ENCODE assay signal across 16 cellular contexts in genomic region chr12:563899-564298, GRCh38.
DNase-seq lines count a peak whose midpoint lies in the region; ATAC-seq and TF ChIP-seq lines count a peak whose summit lies in the region.
"Had no signal": no experiment of that assay in that cellular context is flagged by ENCODE, and none has a peak within 500 bp of the region (broad histone marks: within the 10 kb centered on the region; RNA-seq: fewer than 3 reads in every experiment).

No MANE protein-coding gene starts in this region.

- WGBS in mesendoderm (ENCODE audit: extremely low coverage, insufficient coverage, low lambda C conversion rate): no CpG with 5 or more reads among the region's 5 CpGs

- no peak overlapping the region for H3K9ac ChIP-seq in mesendoderm (ENCODE audit: low read length)

- H3K27ac ChIP-seq in HL-60 (replicated peaks) (peak overlapping the region; percentile 94), mesendoderm (ENCODE audit: low read depth, low read length) (no peak overlapping the region)
- H3K27ac ChIP-seq: A549, breast epithelium had no signal

- H2AK5ac ChIP-seq in mesendoderm (ENCODE audit: low read length): no peak overlapping the region

- no peaks in the 10 kb centered on the region for H3K36me3 ChIP-seq in mesendoderm (ENCODE audit: control insufficient read depth, insufficient read depth, low read length)
- H3K36me3 ChIP-seq: breast epithelium had no signal

- peak overlapping the region; percentile 77 for H3K4me3 Mint-ChIP-seq in T-helper 2 cell treated with Interferon-gamma antibody and Interleukin-4, amounts not matched to agents 5 μg/mL and 100 μg/mL, for 36 hours
- peak overlapping the region; percentile 45 for H3K4me3 Mint-ChIP-seq in activated T-helper 1 cell treated with anti-CD3 and anti-CD28 coated beads, Interleukin-12 subunit alpha, Interleukin-12 subunit beta, Interleukin-2, Interleukin-4 antibody, amounts not matched to agents 30 ng/mL and 10 ng/mL and 1 ng/mL, durations not matched to agents 14 hours and 24 hours and 36 hours
- peak overlapping the region; percentile 88 for H3K4me3 Mint-ChIP-seq in natural killer cell treated with Interleukin-12 subunit alpha and Interleukin-12 subunit beta and Interleukin-15 and Interleukin-18, amount 100 ng/mL, for 72 hours

- H2BK5ac ChIP-seq in mesendoderm (ENCODE audit: low read length): no peak overlapping the region

- DNase-seq in T-helper 2 cell treated with Interferon-gamma antibody and Interleukin-4, amounts not matched to agents 5 μg/mL and 100 μg/mL, for 36 hours (ENCODE audit: low spot score): no peak
- DNase-seq in T-helper 2 cell: no peak
- peak in 1 of 2 experiments; percentile 25 for DNase-seq in HL-60 (ENCODE audit: low read depth in 1 of 2, low spot score in 1 of 2)
- DNase-seq in activated T-helper 1 cell treated with anti-CD3 and anti-CD28 coated beads, Interleukin-12 subunit alpha, Interleukin-12 subunit beta, Interleukin-2, Interleukin-4 antibody, amounts not matched to agents 30 ng/mL and 10 ng/mL and 1 ng/mL, durations not matched to agents 14 hours and 24 hours and 36 hours (ENCODE audit: low spot score): no peak
- no peak for DNase-seq in natural killer cell treated with Interleukin-12 subunit alpha and Interleukin-12 subunit beta and Interleukin-15 and Interleukin-18, amount 100 ng/mL, for 72 hours (ENCODE audit: low spot score)
- no peak for DNase-seq in activated effector memory CD4-positive, alpha-beta T cell treated with anti-CD3 and anti-CD28 coated beads, Interleukin-2, amount 50 U/mL, for 16 hours
- no peak for DNase-seq in mesendoderm
- DNase-seq: Calu3, foreskin fibroblast, Karpas-422, NCI-H1694 treated with DMSO at 0.1 percent for 48 hours, NCI-H524 treated with DMSO at 0.1 percent for 48 hours, substantia nigra had no signal

- no peak overlapping the region for H2BK15ac ChIP-seq in mesendoderm (replicated peaks; ENCODE audit: low read depth)

- H3K9me3 Mint-ChIP-seq in T-helper 2 cell treated with Interferon-gamma antibody and Interleukin-4, amounts not matched to agents 5 μg/mL and 100 μg/mL, for 36 hours: no peaks in the 10 kb centered on the region
- H3K9me3 Mint-ChIP-seq in activated T-helper 1 cell treated with anti-CD3 and anti-CD28 coated beads, Interleukin-12 subunit alpha, Interleukin-12 subunit beta, Interleukin-2, Interleukin-4 antibody, amounts not matched to agents 30 ng/mL and 10 ng/mL and 1 ng/mL, durations not matched to agents 14 hours and 24 hours and 36 hours: no peaks in the 10 kb centered on the region
- no peaks in the 10 kb centered on the region for H3K9me3 Mint-ChIP-seq in natural killer cell treated with Interleukin-12 subunit alpha and Interleukin-12 subunit beta and Interleukin-15 and Interleukin-18, amount 100 ng/mL, for 72 hours

- no peak overlapping the region for H4K8ac ChIP-seq in mesendoderm (ENCODE audit: low read depth, low read length)

- peak overlapping the region; percentile 90 for H3K27ac Mint-ChIP-seq in T-helper 2 cell treated with Interferon-gamma antibody and Interleukin-4, amounts not matched to agents 5 μg/mL and 100 μg/mL, for 36 hours
- H3K27ac Mint-ChIP-seq in activated T-helper 1 cell treated with anti-CD3 and anti-CD28 coated beads, Interleukin-12 subunit alpha, Interleukin-12 subunit beta, Interleukin-2, Interleukin-4 antibody, amounts not matched to agents 30 ng/mL and 10 ng/mL and 1 ng/mL, durations not matched to agents 14 hours and 24 hours and 36 hours: peak overlapping the region; percentile 85
- peak overlapping the region; percentile 42 to 70 for H3K27ac Mint-ChIP-seq in natural killer cell treated with Interleukin-12 subunit alpha and Interleukin-12 subunit beta and Interleukin-15 and Interleukin-18, amount 100 ng/mL, for 72 hours

- intact Hi-C loops in activated T-helper 1 cell treated with anti-CD3 and anti-CD28 coated beads, Interleukin-12 subunit alpha, Interleukin-12 subunit beta, Interleukin-2, Interleukin-4 antibody, amounts not matched to agents 30 ng/mL and 10 ng/mL and 1 ng/mL, durations not matched to agents 14 hours and 24 hours and 36 hours (cut with micrococcal nuclease): loop anchor here (5.0 kb wide), 1 partner anchor 528 kb away; no protein-coding TSS in a partner anchor

- no peaks in the 10 kb centered on the region for H3K79me1 ChIP-seq in mesendoderm (ENCODE audit: low read length)

- TF ChIP-seq CTCF in HL-60 (IDR thresholded peaks at IDR 0.05; ENCODE audit: insufficient read depth, low read length): no peak

- no peak for ATAC-seq in natural killer cell treated with Interleukin-12 subunit alpha and Interleukin-12 subunit beta and Interleukin-15 and Interleukin-18, amount 100 ng/mL, for 72 hours
- ATAC-seq in HG03521 (IDR thresholded peaks at IDR 0.05; ENCODE audit: unreplicated experiment): no peak
- ATAC-seq: A549 had no signal

- no peak overlapping the region for H4K5ac ChIP-seq in mesendoderm (ENCODE audit: low read length)

- H3K56ac ChIP-seq in mesendoderm (ENCODE audit: low read length): no peak overlapping the region

- peaks cover 49% of the 10 kb centered on the region for H3K36me3 Mint-ChIP-seq in T-helper 2 cell treated with Interferon-gamma antibody and Interleukin-4, amounts not matched to agents 5 μg/mL and 100 μg/mL, for 36 hours (ENCODE audit: low read depth)
- H3K36me3 Mint-ChIP-seq in activated T-helper 1 cell treated with anti-CD3 and anti-CD28 coated beads, Interleukin-12 subunit alpha, Interleukin-12 subunit beta, Interleukin-2, Interleukin-4 antibody, amounts not matched to agents 30 ng/mL and 10 ng/mL and 1 ng/mL, durations not matched to agents 14 hours and 24 hours and 36 hours (ENCODE audit: low read depth): peaks cover 15% of the 10 kb centered on the region
- no peaks in the 10 kb centered on the region for H3K36me3 Mint-ChIP-seq in natural killer cell treated with Interleukin-12 subunit alpha and Interleukin-12 subunit beta and Interleukin-15 and Interleukin-18, amount 100 ng/mL, for 72 hours

- peaks cover 62% of the 10 kb centered on the region for H3K4me1 Mint-ChIP-seq in T-helper 2 cell treated with Interferon-gamma antibody and Interleukin-4, amounts not matched to agents 5 μg/mL and 100 μg/mL, for 36 hours (ENCODE audit: low read depth)
- peaks cover 72% of the 10 kb centered on the region for H3K4me1 Mint-ChIP-seq in activated T-helper 1 cell treated with anti-CD3 and anti-CD28 coated beads, Interleukin-12 subunit alpha, Interleukin-12 subunit beta, Interleukin-2, Interleukin-4 antibody, amounts not matched to agents 30 ng/mL and 10 ng/mL and 1 ng/mL, durations not matched to agents 14 hours and 24 hours and 36 hours (ENCODE audit: low read depth)
- peaks cover 41 to 54% of the 10 kb centered on the region in 2 donors for H3K4me1 Mint-ChIP-seq in natural killer cell treated with Interleukin-12 subunit alpha and Interleukin-12 subunit beta and Interleukin-15 and Interleukin-18, amount 100 ng/mL, for 72 hours (ENCODE audit: low read depth in 2 of 2)

- H3K27me3 Mint-ChIP-seq in T-helper 2 cell treated with Interferon-gamma antibody and Interleukin-4, amounts not matched to agents 5 μg/mL and 100 μg/mL, for 36 hours (ENCODE audit: low read depth): no peaks in the 10 kb centered on the region
- H3K27me3 Mint-ChIP-seq in activated T-helper 1 cell treated with anti-CD3 and anti-CD28 coated beads, Interleukin-12 subunit alpha, Interleukin-12 subunit beta, Interleukin-2, Interleukin-4 antibody, amounts not matched to agents 30 ng/mL and 10 ng/mL and 1 ng/mL, durations not matched to agents 14 hours and 24 hours and 36 hours (ENCODE audit: insufficient read depth): no peaks in the 10 kb centered on the region
- H3K27me3 Mint-ChIP-seq in natural killer cell treated with Interleukin-12 subunit alpha and Interleukin-12 subunit beta and Interleukin-15 and Interleukin-18, amount 100 ng/mL, for 72 hours: no peaks in the 10 kb centered on the region

- no peaks in the 10 kb centered on the region for H3K27me3 ChIP-seq in HL-60 (ENCODE audit: insufficient read depth, poor library complexity, severe bottlenecking)
- no peaks in the 10 kb centered on the region for H3K27me3 ChIP-seq in mesendoderm (ENCODE audit: insufficient read depth, low read length, poor library complexity)
- H3K27me3 ChIP-seq: breast epithelium had no signal

- H3K18ac ChIP-seq in mesendoderm (ENCODE audit: low read length): no peak overlapping the region

- H3K4me2 ChIP-seq in mesendoderm (ENCODE audit: low read length): no peak overlapping the region
- H3K4me2 ChIP-seq: A549 had no signal

- no peaks in the 10 kb centered on the region for H3K4me1 ChIP-seq in mesendoderm (ENCODE audit: control insufficient read depth, low read depth, low read length)
- H3K4me1 ChIP-seq: A549 had no signal

- no peak overlapping the region for H3K23ac ChIP-seq in mesendoderm (ENCODE audit: low read length)

- H3K79me2 ChIP-seq in mesendoderm (ENCODE audit: control insufficient read depth, insufficient read depth, low read length): no peaks in the 10 kb centered on the region

- no peak overlapping the region for H2BK120ac ChIP-seq in mesendoderm (ENCODE audit: low read depth, low read length)

- no peak overlapping the region for H3K4ac ChIP-seq in mesendoderm (ENCODE audit: low read depth, low read length)

- H3K4me3 ChIP-seq in HL-60 (replicated peaks; ENCODE audit: insufficient read depth, low read length) (no peak overlapping the region), mesendoderm (ENCODE audit: low read length) (no peak overlapping the region)
- H3K4me3 ChIP-seq: A549 had no signal
